ENCODE assay signal across 2 cellular contexts in the genomic region with DNA sequence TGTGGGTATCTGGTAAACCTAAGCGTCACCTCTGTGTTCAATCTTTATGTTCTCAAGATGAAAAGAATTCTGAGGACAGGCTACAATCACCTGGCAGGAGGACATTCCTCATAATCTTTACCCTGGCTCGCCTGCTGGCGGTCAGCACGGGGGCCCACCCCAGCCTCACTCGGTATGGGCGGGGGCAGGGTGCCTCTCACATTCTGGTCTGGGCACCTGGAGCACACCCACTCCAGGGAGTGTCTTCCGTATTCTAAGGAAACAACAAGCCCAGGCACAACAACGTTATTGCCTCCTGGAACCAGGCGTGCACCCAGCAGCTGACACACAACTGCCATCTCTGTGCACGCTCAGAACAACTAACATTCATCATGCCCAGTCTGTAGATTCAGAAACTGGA.
TF ChIP-seq lines count a peak whose summit lies in the region.

No MANE protein-coding gene starts in this region.

TF ChIP-seq in IMR-90, 13 proteins besides CTCF, POLR2A, EP300 and RAD21:
- TF ChIP-seq FOS (IDR thresholded peaks at IDR 0.05; ENCODE audit: low read depth, low read length) (no peak), MAZ (IDR thresholded peaks at IDR 0.05; ENCODE audit: borderline replicate concordance, low read depth, low read length) (no peak), NFE2L2 (IDR thresholded peaks at IDR 0.05; ENCODE audit: low read depth, low read length) (no peak), RCOR1 (IDR thresholded peaks at IDR 0.05; ENCODE audit: insufficient replicate concordance, low read length) (no peak), BHLHE40 (IDR thresholded peaks at IDR 0.05; ENCODE audit: low read depth, low read length) (no peak), MAFK (IDR thresholded peaks at IDR 0.05; ENCODE audit: low read depth, low read length) (no peak), RFX5 (IDR thresholded peaks at IDR 0.05; ENCODE audit: low read depth, low read length) (no peak), CEBPB (IDR thresholded peaks at IDR 0.05; ENCODE audit: low read depth, low read length) (no peak), CHD1 (IDR thresholded peaks at IDR 0.05; ENCODE audit: low read depth, low read length) (no peak), SMC3 (IDR thresholded peaks at IDR 0.05; ENCODE audit: low read depth, low read length) (no peak), MXI1 (IDR thresholded peaks at IDR 0.05; ENCODE audit: borderline replicate concordance, low read depth, low read length) (no peak)
- TF ChIP-seq, protein P1, sequence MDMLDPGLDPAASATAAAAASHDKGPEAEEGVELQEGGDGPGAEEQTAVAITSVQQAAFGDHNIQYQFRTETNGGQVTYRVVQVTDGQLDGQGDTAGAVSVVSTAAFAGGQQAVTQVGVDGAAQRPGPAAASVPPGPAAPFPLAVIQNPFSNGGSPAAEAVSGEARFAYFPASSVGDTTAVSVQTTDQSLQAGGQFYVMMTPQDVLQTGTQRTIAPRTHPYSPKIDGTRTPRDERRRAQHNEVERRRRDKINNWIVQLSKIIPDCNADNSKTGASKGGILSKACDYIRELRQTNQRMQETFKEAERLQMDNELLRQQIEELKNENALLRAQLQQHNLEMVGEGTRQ (IDR thresholded peaks at IDR 0.05; ENCODE audit: low read depth, low read length), result no peak
- TF ChIP-seq, protein P2, sequence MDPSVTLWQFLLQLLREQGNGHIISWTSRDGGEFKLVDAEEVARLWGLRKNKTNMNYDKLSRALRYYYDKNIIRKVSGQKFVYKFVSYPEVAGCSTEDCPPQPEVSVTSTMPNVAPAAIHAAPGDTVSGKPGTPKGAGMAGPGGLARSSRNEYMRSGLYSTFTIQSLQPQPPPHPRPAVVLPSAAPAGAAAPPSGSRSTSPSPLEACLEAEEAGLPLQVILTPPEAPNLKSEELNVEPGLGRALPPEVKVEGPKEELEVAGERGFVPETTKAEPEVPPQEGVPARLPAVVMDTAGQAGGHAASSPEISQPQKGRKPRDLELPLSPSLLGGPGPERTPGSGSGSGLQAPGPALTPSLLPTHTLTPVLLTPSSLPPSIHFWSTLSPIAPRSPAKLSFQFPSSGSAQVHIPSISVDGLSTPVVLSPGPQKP (IDR thresholded peaks at IDR 0.05; ENCODE audit: borderline replicate concordance, low read depth, low read length), result no peak
TF ChIP-seq in IMR-90: peak in this region for 0.

TF ChIP-seq in GM23338, 12 proteins besides CTCF, POLR2A, EP300 and RAD21:
- TF ChIP-seq ZNF114 (CRISPR knock-in tag; IDR thresholded peaks at IDR 0.05) (no peak), POLR2AphosphoS5 (IDR thresholded peaks at IDR 0.05; ENCODE audit: low read depth) (no peak), EZH2phosphoT487 (IDR thresholded peaks at IDR 0.05; ENCODE audit: unreplicated experiment) (no peak), NANOG (IDR thresholded peaks at IDR 0.05; ENCODE audit: borderline replicate concordance) (no peak), CREB1 (CRISPR knock-in tag; IDR thresholded peaks at IDR 0.05; ENCODE audit: low read depth) (no peak), ZNF331 (CRISPR knock-in tag; IDR thresholded peaks at IDR 0.05; ENCODE audit: low read depth) (no peak)
